ENCODE assay signal across 1 cellular context in genomic region chr19:47227347-47228167, GRCh38.
TF ChIP-seq lines count a peak whose summit lies in the region.

No MANE protein-coding gene starts in this region.

TF ChIP-seq in HepG2, 621 proteins besides CTCF, POLR2A, EP300 and RAD21 (continues in another document):
- TF ChIP-seq PCBP2 (optimal IDR thresholded peaks at IDR 0.05; ENCODE audit: low read depth, low read length, poor library complexity, severe bottlenecking), result no peak
- TF ChIP-seq ZNF761 (CRISPR knock-in tag; conservative IDR thresholded peaks at IDR 0.05), result no peak
- TF ChIP-seq POLR2G (IDR thresholded peaks at IDR 0.05; ENCODE audit: low read depth, low read length), result peak; percentile 19
- TF ChIP-seq ZBTB20 (CRISPR knock-in tag; IDR thresholded peaks at IDR 0.05; ENCODE audit: borderline replicate concordance, low read depth), result peak; percentile 53; the same call in 1 of the 2 replicates
- no peak for TF ChIP-seq FOSL1 (CRISPR knock-in tag; IDR thresholded peaks at IDR 0.05; ENCODE audit: borderline replicate concordance)
- TF ChIP-seq GFI1 (CRISPR knock-in tag; IDR thresholded peaks at IDR 0.05; ENCODE audit: borderline replicate concordance), result peak; percentile 65; the same call in 1 of the 2 replicates
- no peak for TF ChIP-seq SMARCC2 (IDR thresholded peaks at IDR 0.05)
- no peak for TF ChIP-seq ZBTB34 (CRISPR knock-in tag; IDR thresholded peaks at IDR 0.05)
- TF ChIP-seq HNF1B (CRISPR knock-in tag; IDR thresholded peaks at IDR 0.05), result peak; percentile 83; the same call in 1 of the 2 replicates
- TF ChIP-seq KDM5B (CRISPR knock-in tag; IDR thresholded peaks at IDR 0.05; ENCODE audit: borderline replicate concordance), result no peak
- TF ChIP-seq MAX (IDR thresholded peaks at IDR 0.05), result peak; percentile 30
- TF ChIP-seq MAZ (IDR thresholded peaks at IDR 0.05; ENCODE audit: borderline replicate concordance, low read depth, low read length), result peak; percentile 86
- TF ChIP-seq MAZ (CRISPR knock-in tag; IDR thresholded peaks at IDR 0.05; ENCODE audit: low read depth), result peak; percentile 68
- TF ChIP-seq SAP130 (CRISPR knock-in tag; IDR thresholded peaks at IDR 0.05; ENCODE audit: low read depth), result peak; percentile 60; the same call in 1 of the 2 replicates
- no peak for TF ChIP-seq MATR3 (CRISPR knock-in tag; IDR thresholded peaks at IDR 0.05)
- TF ChIP-seq KDM4B (CRISPR knock-in tag; IDR thresholded peaks at IDR 0.05), result no peak; the same call in 1 of the 2 replicates
- peak; percentile 38 for TF ChIP-seq ELF3 (CRISPR knock-in tag; IDR thresholded peaks at IDR 0.05)
- no peak for TF ChIP-seq ZNF644 (CRISPR knock-in tag; IDR thresholded peaks at IDR 0.05; ENCODE audit: low read depth)
- no peak for TF ChIP-seq ZNF639 (CRISPR knock-in tag; conservative IDR thresholded peaks at IDR 0.05)
- peak; percentile 17; the same call in 1 of the 2 replicates for TF ChIP-seq SP4 (CRISPR knock-in tag; IDR thresholded peaks at IDR 0.05)
- 0 out of 2 replicates have a peak, but pooled peaks have one; percentile 9 for TF ChIP-seq CERS6 (CRISPR knock-in tag; IDR thresholded peaks at IDR 0.05)
- TF ChIP-seq ZFP1 (CRISPR knock-in tag; IDR thresholded peaks at IDR 0.05), result no peak
- TF ChIP-seq DMAP1 (CRISPR knock-in tag; IDR thresholded peaks at IDR 0.05), result 0 out of 2 replicates have a peak, but pooled peaks have one; percentile 64
- peak; percentile 56; the same call in 1 of the 2 replicates for TF ChIP-seq ZGPAT (CRISPR knock-in tag; IDR thresholded peaks at IDR 0.05)
- no peak for TF ChIP-seq JARID2 (CRISPR knock-in tag; IDR thresholded peaks at IDR 0.05; ENCODE audit: insufficient replicate concordance)
- TF ChIP-seq RBM22 (optimal IDR thresholded peaks at IDR 0.05; ENCODE audit: low read length), result peak; percentile 64
- TF ChIP-seq ZNF691 (CRISPR knock-in tag; IDR thresholded peaks at IDR 0.05; ENCODE audit: borderline replicate concordance, low read depth), result peak; percentile 23; the same call in 1 of the 2 replicates
- TF ChIP-seq CCAR2 (optimal IDR thresholded peaks at IDR 0.05; ENCODE audit: low read depth, low read length), result peak; percentile 78
- no peak for TF ChIP-seq ZNF484 (CRISPR knock-in tag; IDR thresholded peaks at IDR 0.05; ENCODE audit: borderline replicate concordance, low read depth)
- 0 out of 2 replicates have a peak, but pooled peaks have one; percentile 3 for TF ChIP-seq HOXA3 (CRISPR knock-in tag; IDR thresholded peaks at IDR 0.05)
- TF ChIP-seq ATRX (CRISPR knock-in tag; IDR thresholded peaks at IDR 0.05; ENCODE audit: borderline replicate concordance), result no peak
- TF ChIP-seq POLR2AphosphoS2 (IDR thresholded peaks at IDR 0.05; ENCODE audit: low read depth, low read length), result no peak; the same call in 1 of the 2 replicates
- TF ChIP-seq ZBTB4 (CRISPR knock-in tag; IDR thresholded peaks at IDR 0.05; ENCODE audit: borderline replicate concordance), result 0 out of 2 replicates have a peak, but pooled peaks have one; percentile 11
- 0 out of 2 replicates have a peak, but pooled peaks have one; percentile 15 for TF ChIP-seq KLF6 (CRISPR knock-in tag; IDR thresholded peaks at IDR 0.05)
- no peak for TF ChIP-seq MTERF4 (CRISPR knock-in tag; IDR thresholded peaks at IDR 0.05)
- TF ChIP-seq AFF4 (CRISPR knock-in tag; IDR thresholded peaks at IDR 0.05), result no peak
- no peak; the same call in 1 of the 2 replicates for TF ChIP-seq CHD2 (IDR thresholded peaks at IDR 0.05; ENCODE audit: low read depth, low read length)
- TF ChIP-seq NFRKB (IDR thresholded peaks at IDR 0.05), result no peak
